ENCODE assay signal across 16 cellular contexts in the genomic region with DNA sequence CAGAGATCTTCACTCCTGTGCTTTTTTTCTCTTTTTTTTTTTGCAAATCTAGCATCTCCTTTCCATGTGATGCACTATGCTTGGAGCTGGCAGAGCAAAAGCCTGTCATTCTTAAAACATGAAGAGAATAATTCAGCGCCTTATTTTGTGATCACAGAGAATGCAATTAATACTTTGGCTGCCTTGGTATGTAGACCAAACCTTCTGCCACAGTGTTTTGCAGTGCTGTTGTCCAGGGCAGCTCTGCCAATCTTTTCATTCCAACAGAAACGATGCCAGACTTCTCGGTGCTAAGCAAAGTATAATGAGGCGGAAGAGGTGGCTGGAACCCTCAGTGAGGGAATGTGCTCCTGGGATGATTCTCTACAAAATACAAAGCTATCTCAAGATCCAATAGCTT. TPM values are rescaled to one million over a fixed set of nuclear protein-coding genes. Genes with fewer than 3 reads are reported as not detected.
DNase-seq lines count a peak whose midpoint lies in the region; ATAC-seq and TF ChIP-seq lines count a peak whose summit lies in the region.
"Had no signal": no experiment of that assay in that cellular context is flagged by ENCODE, and none has a peak within 500 bp of the region (broad histone marks: within the 10 kb centered on the region; RNA-seq: fewer than 3 reads in every experiment).

No MANE protein-coding gene starts in this region.

- H3K4me1 ChIP-seq in uterus (peaks cover 6 to 7% of the 10 kb centered on the region in 2 donors), osteoblast (ENCODE audit: insufficient read depth, low read length) (no peaks in the 10 kb centered on the region)

- H3K4me1 Mint-ChIP-seq in stimulated activated naive CD8-positive, alpha-beta T cell treated with anti-CD3 and anti-CD28 coated beads, Interleukin-15, Interleukin-2, amounts not matched to agents 100 ng/mL and 50 ng/mL, for 24 hours (ENCODE audit: low read depth) = peaks cover 30% of the 10 kb centered on the region
- peaks cover 67% of the 10 kb centered on the region for H3K4me1 Mint-ChIP-seq in activated naive CD8-positive, alpha-beta T cell treated with anti-CD3 and anti-CD28 coated beads, Interleukin-2, amount 10 ng/mL, durations not matched to agents 7 days and 5 days

- H3K36me3 ChIP-seq in uterus = no peaks in the 10 kb centered on the region
- H3K36me3 ChIP-seq in osteoblast (ENCODE audit: insufficient read depth, low read length) = no peaks in the 10 kb centered on the region
- H3K36me3 ChIP-seq: thoracic aorta had no signal

- ATAC-seq in stimulated activated naive CD8-positive, alpha-beta T cell treated with anti-CD3 and anti-CD28 coated beads, Interleukin-15, Interleukin-2, amounts not matched to agents 100 U/mL and 50 U/mL, for 24 hours = no peak
- ATAC-seq in activated naive CD8-positive, alpha-beta T cell treated with anti-CD3 and anti-CD28 coated beads, Interleukin-2, amount 10 ng/mL, durations not matched to agents 7 days and 5 days (ENCODE audit: low read depth) = no peak
- no peak for ATAC-seq in esophagus mucosa
- ATAC-seq: activated CD4-positive, alpha-beta T cell treated with anti-CD3 and anti-CD28 coated beads for 36 hours had no signal

- H3K27me3 ChIP-seq in uterus (no peaks in the 10 kb centered on the region), osteoblast (ENCODE audit: insufficient read depth, low read length) (no peaks in the 10 kb centered on the region)
- H3K27me3 ChIP-seq: BLaER1 treated with 17β-estradiol and CSF1 and Interleukin-3, amounts not matched to agents 10 nM and 100 nM had no signal

- no peak for DNase-seq in stimulated activated naive CD8-positive, alpha-beta T cell treated with anti-CD3 and anti-CD28 coated beads, Interleukin-15, Interleukin-2, amounts not matched to agents 100 U/mL and 50 U/mL, for 24 hours
- no peak for DNase-seq in activated naive CD8-positive, alpha-beta T cell treated with anti-CD3 and anti-CD28 coated beads, Interleukin-2, amount 10 ng/mL, durations not matched to agents 7 days and 5 days
- peak; percentile 42 for DNase-seq in middle frontal gyrus (ENCODE audit: extremely low spot score, low spot score)
- no peak for DNase-seq in uterus
- DNase-seq in osteoblast (ENCODE audit: insufficient read length, low spot score, missing footprints) = no peak
- DNase-seq in Kasumi-1 (lab: John Stamatoyannopoulos, UW) = no peak
- DNase-seq: activated CD4-positive, alpha-beta T cell treated with anti-CD3 and anti-CD28 coated beads for 36 hours; activated effector memory CD4-positive, alpha-beta T cell treated with Interleukin-2 at 50 U/mL for 16 hours; NCI-H187 treated with DMSO at 0.1 percent for 48 hours; NCI-H774; stimulated activated CD4-positive, alpha-beta T cell treated with anti-CD3 and anti-CD28 coated beads, Interleukin-12 subunit alpha, Interleukin-12 subunit beta, amount 100 ng/mL, for 4 hours had no signal

- H3K4me2 ChIP-seq in osteoblast (ENCODE audit: insufficient read depth, low read length) = no peak overlapping the region

- POLR2A ChIA-PET in activated naive CD8-positive, alpha-beta T cell treated with anti-CD3 and anti-CD28 coated beads, Interleukin-2, amount 10 ng/mL, durations not matched to agents 7 days and 5 days (lab: Charles Lee) = interaction anchor here (1.1 kb wide), 1 partner anchor 23 kb away, joined by 4 read pairs; no protein-coding TSS in a partner anchor

- peaks cover 63% of the 10 kb centered on the region for H3K36me3 Mint-ChIP-seq in stimulated activated naive CD8-positive, alpha-beta T cell treated with anti-CD3 and anti-CD28 coated beads, Interleukin-15, Interleukin-2, amounts not matched to agents 100 ng/mL and 50 ng/mL, for 24 hours (ENCODE audit: low read depth)
- peaks cover 78% of the 10 kb centered on the region for H3K36me3 Mint-ChIP-seq in activated naive CD8-positive, alpha-beta T cell treated with anti-CD3 and anti-CD28 coated beads, Interleukin-2, amount 10 ng/mL, durations not matched to agents 7 days and 5 days

- H3K9me3 Mint-ChIP-seq in stimulated activated naive CD8-positive, alpha-beta T cell treated with anti-CD3 and anti-CD28 coated beads, Interleukin-15, Interleukin-2, amounts not matched to agents 100 ng/mL and 50 ng/mL, for 24 hours = no peaks in the 10 kb centered on the region
- no peaks in the 10 kb centered on the region for H3K9me3 Mint-ChIP-seq in activated naive CD8-positive, alpha-beta T cell treated with anti-CD3 and anti-CD28 coated beads, Interleukin-2, amount 10 ng/mL, durations not matched to agents 7 days and 5 days

- no peaks in the 10 kb centered on the region for H3K27me3 Mint-ChIP-seq in stimulated activated naive CD8-positive, alpha-beta T cell treated with anti-CD3 and anti-CD28 coated beads, Interleukin-15, Interleukin-2, amounts not matched to agents 100 ng/mL and 50 ng/mL, for 24 hours
- H3K27me3 Mint-ChIP-seq in activated naive CD8-positive, alpha-beta T cell treated with anti-CD3 and anti-CD28 coated beads, Interleukin-2, amount 10 ng/mL, durations not matched to agents 7 days and 5 days = no peaks in the 10 kb centered on the region
- H3K27me3 Mint-ChIP-seq: activated CD4-positive, alpha-beta T cell treated with anti-CD3 and anti-CD28 coated beads for 36 hours had no signal

- no peak overlapping the region for H3K4me3 ChIP-seq in uterus
- no peak overlapping the region for H3K4me3 ChIP-seq in osteoblast (ENCODE audit: insufficient read depth, low read length)
- H3K4me3 ChIP-seq: BLaER1 treated with 17β-estradiol and CSF1 and Interleukin-3, amounts not matched to agents 10 nM and 100 nM; thoracic aorta had no signal

- H3K27ac Mint-ChIP-seq in stimulated activated naive CD8-positive, alpha-beta T cell treated with anti-CD3 and anti-CD28 coated beads, Interleukin-15, Interleukin-2, amounts not matched to agents 100 ng/mL and 50 ng/mL, for 24 hours = peak overlapping the region; percentile 5
- H3K27ac Mint-ChIP-seq in activated naive CD8-positive, alpha-beta T cell treated with anti-CD3 and anti-CD28 coated beads, Interleukin-2, amount 10 ng/mL, durations not matched to agents 7 days and 5 days = peak overlapping the region; percentile 13

- no peaks in the 10 kb centered on the region for H3K79me2 ChIP-seq in osteoblast (ENCODE audit: insufficient read depth, low read length)

- no peak overlapping the region for H3K4me3 Mint-ChIP-seq in stimulated activated naive CD8-positive, alpha-beta T cell treated with anti-CD3 and anti-CD28 coated beads, Interleukin-15, Interleukin-2, amounts not matched to agents 100 ng/mL and 50 ng/mL, for 24 hours
- peak overlapping the region; percentile 53 for H3K4me3 Mint-ChIP-seq in activated naive CD8-positive, alpha-beta T cell treated with anti-CD3 and anti-CD28 coated beads, Interleukin-2, amount 10 ng/mL, durations not matched to agents 7 days and 5 days

- no peak for TF ChIP-seq POLR2A in uterus (IDR thresholded peaks at IDR 0.05)

- no peaks in the 10 kb centered on the region for H4K20me1 ChIP-seq in osteoblast (ENCODE audit: insufficient read depth, low read length)

- intact Hi-C loops in uterus (cut with DNase I; ENCODE audit: low total_unique reads) = no loop called here

- H3K27ac ChIP-seq in uterus (peak overlapping the region; percentile 62 to 77), osteoblast (ENCODE audit: low read depth, low read length) (no peak overlapping the region)
- H3K27ac ChIP-seq: BLaER1 treated with 17β-estradiol and CSF1 and Interleukin-3, amounts not matched to agents 10 nM and 100 nM; RWPE1 had no signal

- H3K9me3 ChIP-seq in uterus = no peaks in the 10 kb centered on the region
- H3K9me3 ChIP-seq in osteoblast (ENCODE audit: low read depth, low read length) = no peaks in the 10 kb centered on the region
- H3K9me3 ChIP-seq: thoracic aorta had no signal

- no peak overlapping the region for H2AFZ ChIP-seq in osteoblast (ENCODE audit: low read length)

- no peak for TF ChIP-seq CTCF in uterus (IDR thresholded peaks at IDR 0.05)
- no peak for TF ChIP-seq CTCF in osteoblast (IDR thresholded peaks at IDR 0.05; ENCODE audit: extremely low read depth, low read depth, low read length)

RNA-seq across cellular contexts. Expression of a gene that starts 25.6 kb away (rescaled TPM):
- total RNA-seq in activated naive CD8-positive, alpha-beta T cell treated with anti-CD3 and anti-CD28 coated beads, Interleukin-2, amount 10 ng/mL, durations not matched to agents 7 days and 5 days = 100 to 1,000 TPM; 121 to 128 TPM
- total RNA-seq in uterus (10 to 100 TPM; 16.1 to 61.1 (median 36.9) TPM), esophagus mucosa (2.3 TPM), osteoblast (10.6 and 11.9 TPM in 2 replicates)
